ENCODE assay signal across 20 cellular contexts in genomic region chr5:98201006-98201620, GRCh38.
A peak's percentile ranks its signal among the peaks of the same experiment; 100 is the strongest.
DNase-seq lines count a peak whose midpoint lies in the region; ATAC-seq, FAIRE-seq and TF ChIP-seq lines count a peak whose summit lies in the region.
"Had no signal": no experiment of that assay in that cellular context is flagged by ENCODE, and none has a peak within 500 bp of the region (broad histone marks: within the 10 kb centered on the region; RNA-seq: fewer than 3 reads in every experiment).

No MANE protein-coding gene starts in this region.

- H3K27me3 Mint-ChIP-seq in astrocyte (ENCODE audit: low read depth, unreplicated experiment) = no peaks in the 10 kb centered on the region
- no peaks in the 10 kb centered on the region for H3K27me3 Mint-ChIP-seq in progenitor cell of endocrine pancreas

- no peaks in the 10 kb centered on the region for H3K4me1 ChIP-seq in astrocyte (ENCODE audit: insufficient read depth, low read length)
- H3K4me1 ChIP-seq: A549 had no signal

- H3K79me2 ChIP-seq in astrocyte (ENCODE audit: insufficient read depth, low read length) = no peaks in the 10 kb centered on the region

- H3K27me3 ChIP-seq in astrocyte (ENCODE audit: insufficient read depth, low read length) = no peaks in the 10 kb centered on the region

- H3K9me3 Mint-ChIP-seq in astrocyte (ENCODE audit: unreplicated experiment) = no peaks in the 10 kb centered on the region
- H3K9me3 Mint-ChIP-seq in progenitor cell of endocrine pancreas (ENCODE audit: low read depth) = peaks cover 4% of the 10 kb centered on the region
- no peaks in the 10 kb centered on the region for H3K9me3 Mint-ChIP-seq in stimulated activated effector memory CD8-positive, alpha-beta T cell treated with anti-CD3 and anti-CD28 coated beads, Interleukin-12 subunit alpha, Interleukin-12 subunit beta, amount 100 ng/mL, for 72 hours

- peak overlapping the region; percentile 56 for H3K27ac Mint-ChIP-seq in astrocyte (ENCODE audit: unreplicated experiment)
- H3K27ac Mint-ChIP-seq in progenitor cell of endocrine pancreas = peak overlapping the region; percentile 56
- no peak overlapping the region for H3K27ac Mint-ChIP-seq in stimulated activated effector memory CD8-positive, alpha-beta T cell treated with anti-CD3 and anti-CD28 coated beads, Interleukin-12 subunit alpha, Interleukin-12 subunit beta, amount 100 ng/mL, for 72 hours

- peaks cover 2% of the 10 kb centered on the region for H3K36me3 Mint-ChIP-seq in astrocyte (ENCODE audit: low read depth, unreplicated experiment)
- no peaks in the 10 kb centered on the region for H3K36me3 Mint-ChIP-seq in progenitor cell of endocrine pancreas (ENCODE audit: insufficient read depth)
- H3K36me3 Mint-ChIP-seq in stimulated activated effector memory CD8-positive, alpha-beta T cell treated with anti-CD3 and anti-CD28 coated beads, Interleukin-12 subunit alpha, Interleukin-12 subunit beta, amount 100 ng/mL, for 72 hours = no peaks in the 10 kb centered on the region

- H3K4me2 ChIP-seq in astrocyte (ENCODE audit: low read length) = no peak overlapping the region
- H3K4me2 ChIP-seq: A549 had no signal

- no peaks in the 10 kb centered on the region for H4K20me1 ChIP-seq in astrocyte (ENCODE audit: insufficient read depth, low read length)

- TF ChIP-seq CTCF in astrocyte (IDR thresholded peaks at IDR 0.05; ENCODE audit: insufficient read depth, low read depth, low read length) = no peak
- no peak for TF ChIP-seq CTCF in fibroblast of mammary gland (conservative IDR thresholded peaks at IDR 0.05; ENCODE audit: control insufficient read depth, insufficient read depth, low read depth, low read length)
- no peak for TF ChIP-seq CTCF in progenitor cell of endocrine pancreas (IDR thresholded peaks at IDR 0.05; ENCODE audit: unreplicated experiment)

- DNase-seq in ELF-1 (ENCODE audit: low read depth, low spot score) (peak; percentile 4), astrocyte (ENCODE audit: low read depth) (peak; percentile 9), fibroblast of mammary gland (ENCODE audit: low read depth) (peak; percentile 6), progenitor cell of endocrine pancreas (ENCODE audit: low spot score, unreplicated experiment) (no peak), NCI-H2196 (lab: John Stamatoyannopoulos, UW; ENCODE audit: unreplicated experiment) (no peak), NCI-H526 (lab: John Stamatoyannopoulos, UW) (no peak)
- no peak for DNase-seq in stimulated activated effector memory CD8-positive, alpha-beta T cell treated with anti-CD3 and anti-CD28 coated beads, Interleukin-12 subunit alpha, Interleukin-12 subunit beta, amount 100 ng/mL, for 72 hours (ENCODE audit: low spot score in 2 of 2)
- DNase-seq: C1 segment of cervical spinal cord; DND-41; H7; Karpas-422; NCI-H1105; NCI-H1694; NCI-H2227 treated with DMSO at 0.1 percent for 48 hours; NCI-H524 treated with DMSO at 0.1 percent for 48 hours; NK-92 treated with Interleukin-12 subunit alpha and Interleukin-12 subunit beta, amount 100 ng/mL, for 24 hours; OCI-M1; SIG-M5 had no signal

- H3K27ac ChIP-seq in astrocyte (ENCODE audit: low read depth, low read length) = no peak overlapping the region
- H3K27ac ChIP-seq: A549 had no signal

- no peak for ATAC-seq in stimulated activated effector memory CD8-positive, alpha-beta T cell treated with anti-CD3 and anti-CD28 coated beads, Interleukin-12 subunit alpha, Interleukin-12 subunit beta, amount 100 ng/mL, for 72 hours
- no peak for ATAC-seq in GM21381 (IDR thresholded peaks at IDR 0.05; ENCODE audit: unreplicated experiment)
- ATAC-seq: A549 had no signal

- H3K36me3 ChIP-seq in astrocyte (ENCODE audit: insufficient read depth, low read length) = no peaks in the 10 kb centered on the region

- no peak overlapping the region for H2AFZ ChIP-seq in astrocyte (ENCODE audit: low read depth, low read length)

- peaks cover 15% of the 10 kb centered on the region for H3K4me1 Mint-ChIP-seq in astrocyte (ENCODE audit: low read depth, unreplicated experiment)
- H3K4me1 Mint-ChIP-seq in progenitor cell of endocrine pancreas (ENCODE audit: low read depth) = no peaks in the 10 kb centered on the region
- no peaks in the 10 kb centered on the region for H3K4me1 Mint-ChIP-seq in stimulated activated effector memory CD8-positive, alpha-beta T cell treated with anti-CD3 and anti-CD28 coated beads, Interleukin-12 subunit alpha, Interleukin-12 subunit beta, amount 100 ng/mL, for 72 hours

- no peaks in the 10 kb centered on the region for H3K9me3 ChIP-seq in astrocyte (ENCODE audit: insufficient read depth, low read depth, low read length)
- H3K9me3 ChIP-seq: A549 had no signal

- H3K4me3 ChIP-seq in astrocyte (ENCODE audit: insufficient read depth, low read depth, low read length) = no peak overlapping the region
- no peak overlapping the region for H3K4me3 ChIP-seq in fibroblast of mammary gland (ENCODE audit: control insufficient read depth, low read depth, low read length)
- H3K4me3 ChIP-seq: A549 had no signal

- no peak overlapping the region for H3K9ac ChIP-seq in astrocyte (ENCODE audit: low read length)

- no peak overlapping the region for H3K4me3 Mint-ChIP-seq in astrocyte (ENCODE audit: unreplicated experiment)
- no peak overlapping the region for H3K4me3 Mint-ChIP-seq in progenitor cell of endocrine pancreas (ENCODE audit: low read depth)
- no peak overlapping the region for H3K4me3 Mint-ChIP-seq in stimulated activated effector memory CD8-positive, alpha-beta T cell treated with anti-CD3 and anti-CD28 coated beads, Interleukin-12 subunit alpha, Interleukin-12 subunit beta, amount 100 ng/mL, for 72 hours

- no peak for FAIRE-seq in astrocyte (lab: Jason Lieb, UNC)
- FAIRE-seq: A549 had no signal

Comparison
In these comparisons a context has a peak if more than half of its experiments do, and no peak if none do; other contexts are left out.
1. DNase-seq: peak in ELF-1 (single experiment), astrocyte (single experiment) and fibroblast of mammary gland (single experiment); none in progenitor cell of endocrine pancreas (single experiment), stimulated activated effector memory CD8-positive, alpha-beta T cell treated with anti-CD3 and anti-CD28 coated beads, Interleukin-12 subunit alpha, Interleukin-12 subunit beta, amount 100 ng/mL, for 72 hours (0 of 2), NCI-H2196 (single experiment) and NCI-H526 (0 of 2).